16 cellular contexts compared by ENCODE assay signal in the genomic region with DNA sequence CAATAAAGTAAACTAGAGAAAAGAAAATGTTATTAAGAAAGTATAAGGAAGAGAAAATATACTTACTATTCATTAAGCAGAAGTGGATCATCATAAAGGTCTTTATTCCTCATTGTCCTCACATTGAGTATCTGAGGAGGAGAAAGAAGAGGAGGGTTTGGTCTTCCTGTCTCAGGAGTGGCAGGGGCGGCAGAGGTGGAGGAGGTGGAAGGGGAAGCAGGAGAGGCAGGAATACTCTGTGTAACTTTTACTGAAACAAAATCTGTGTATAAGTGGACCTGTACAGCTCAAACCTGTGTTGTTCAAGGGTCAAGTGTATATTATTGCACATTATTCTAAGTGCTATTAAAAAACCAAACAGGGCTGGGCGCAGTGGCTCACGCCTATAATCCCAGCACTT. TPM values are rescaled to one million over a fixed set of nuclear protein-coding genes. Genes with fewer than 3 reads are reported as not detected.
A peak's percentile ranks its signal among the peaks of the same experiment; 100 is the strongest.
DNase-seq lines count a peak whose midpoint lies in the region; ATAC-seq and TF ChIP-seq lines count a peak whose summit lies in the region.
"Had no signal": no experiment of that assay in that cellular context is flagged by ENCODE, and none has a peak within 500 bp of the region (broad histone marks: within the 10 kb centered on the region; RNA-seq: fewer than 3 reads in every experiment).

No MANE protein-coding gene starts in this region.

- H3K36me3 Mint-ChIP-seq in MCF 10A (ENCODE audit: insufficient read depth, unreplicated experiment) (no peaks in the 10 kb centered on the region), neural crest cell (ENCODE audit: low read depth) (no peaks in the 10 kb centered on the region), type B pancreatic cell (no peaks in the 10 kb centered on the region), CD14-positive monocyte (no peaks in the 10 kb centered on the region)
- H3K36me3 Mint-ChIP-seq in activated T-helper 17 cell treated with anti-CD3 and anti-CD28 coated beads, Interleukin-2, amount 50 U/mL, for 72 hours (ENCODE audit: low read depth), result peaks cover 8% of the 10 kb centered on the region
- peaks cover 0 to 3% of the 10 kb centered on the region in 2 donors for H3K36me3 Mint-ChIP-seq in activated T-cell treated with anti-CD3 and anti-CD28 coated beads, Interleukin-2, amount 50 U/mL, for 72 hours (ENCODE audit: insufficient read depth in 2 of 2)

- H3K27me3 ChIP-seq in mammary epithelial cell (ENCODE audit: insufficient read depth, low read length), result no peaks in the 10 kb centered on the region
- H3K27me3 ChIP-seq: MG63 had no signal

- intact Hi-C loops in mammary epithelial cell (cut with micrococcal nuclease) (no loop called here), MCF 10A (cut with micrococcal nuclease) (no loop called here), CD14-positive monocyte (cut with micrococcal nuclease) (no loop called here)

- no peaks in the 10 kb centered on the region for H4K20me1 ChIP-seq in mammary epithelial cell (ENCODE audit: insufficient read depth, low read length)

- DNase-seq in mammary epithelial cell (no peak), MCF 10A (ENCODE audit: unreplicated experiment) (no peak), neural crest cell (ENCODE audit: low read depth, low spot score) (no peak), type B pancreatic cell (ENCODE audit: extremely low spot score, unreplicated experiment) (no peak), CD14-positive monocyte (ENCODE audit: low spot score) (no peak)
- DNase-seq in activated T-cell treated with anti-CD3 and anti-CD28 coated beads, Interleukin-2, amount 50 U/mL, for 72 hours, result no peak
- DNase-seq: ACHN, DMS 273 treated with DMSO at 0.1 percent for 48 hours, KG1, MG63, NCI-H1105, NCI-H187, SIG-M5 had no signal

- no peak for ATAC-seq in activated T-helper 17 cell treated with anti-CD3 and anti-CD28 coated beads, Interleukin-2, amount 50 U/mL, for 72 hours (replicated peaks)
- no peak for ATAC-seq in activated T-cell treated with anti-CD3 and anti-CD28 coated beads, Interleukin-2, amount 50 U/mL, for 72 hours (replicated peaks in 1 of 2)
- ATAC-seq in GM21576 (IDR thresholded peaks at IDR 0.05; ENCODE audit: unreplicated experiment), result no peak

- WGBS in mammary epithelial cell (ENCODE audit: low coverage, missing lambda C conversion rate), result 100% methylated on average over 3 of the region's 3 CpGs

- H3K27ac Mint-ChIP-seq in MCF 10A (ENCODE audit: low read depth, unreplicated experiment) (no peak overlapping the region), neural crest cell (ENCODE audit: unreplicated experiment) (no peak overlapping the region), type B pancreatic cell (peak overlapping the region; percentile 33), CD14-positive monocyte (no peak overlapping the region)
- H3K27ac Mint-ChIP-seq in activated T-helper 17 cell treated with anti-CD3 and anti-CD28 coated beads, Interleukin-2, amount 50 U/mL, for 72 hours, result peak overlapping the region; percentile 72
- H3K27ac Mint-ChIP-seq in activated T-cell treated with anti-CD3 and anti-CD28 coated beads, Interleukin-2, amount 50 U/mL, for 72 hours, result no peak overlapping the region

- no peak overlapping the region for H3K4me3 ChIP-seq in mammary epithelial cell (replicated peaks in 1 of 3; ENCODE audit: insufficient read depth in 1 of 3, low read depth in 2 of 3, low read length in 3 of 3)
- H3K4me3 ChIP-seq: MG63 had no signal

- POLR2A ChIA-PET in MCF 10A (lab: Yijun Ruan, JAX), result no interaction called here

- H3K9ac ChIP-seq in mammary epithelial cell (ENCODE audit: insufficient read depth, low read length), result no peak overlapping the region

- H3K4me2 ChIP-seq in mammary epithelial cell (ENCODE audit: insufficient read depth, low read depth, low read length), result no peak overlapping the region

- H3K4me3 Mint-ChIP-seq in MCF 10A (ENCODE audit: unreplicated experiment) (no peak overlapping the region), neural crest cell (peak overlapping the region; percentile 65), type B pancreatic cell (no peak overlapping the region), CD14-positive monocyte (no peak overlapping the region)
- peak overlapping the region; percentile 38 for H3K4me3 Mint-ChIP-seq in activated T-helper 17 cell treated with anti-CD3 and anti-CD28 coated beads, Interleukin-2, amount 50 U/mL, for 72 hours
- no peak overlapping the region for H3K4me3 Mint-ChIP-seq in activated T-cell treated with anti-CD3 and anti-CD28 coated beads, Interleukin-2, amount 50 U/mL, for 72 hours

- H2AFZ ChIP-seq in mammary epithelial cell (ENCODE audit: low read depth, low read length), result peak overlapping the region; percentile 19

- H3K4me1 ChIP-seq in mammary epithelial cell (ENCODE audit: insufficient read depth, low read length), result peaks cover 5% of the 10 kb centered on the region

- H3K27ac ChIP-seq in mammary epithelial cell (ENCODE audit: insufficient read depth, low read depth, low read length), result no peak overlapping the region
- H3K27ac ChIP-seq: HL-60 had no signal

- H3K9me3 Mint-ChIP-seq in MCF 10A (ENCODE audit: unreplicated experiment) (no peaks in the 10 kb centered on the region), neural crest cell (no peaks in the 10 kb centered on the region), type B pancreatic cell (no peaks in the 10 kb centered on the region), CD14-positive monocyte (peaks cover 0 to 3% (median 0%) of the 10 kb centered on the region in 7 donors)
- H3K9me3 Mint-ChIP-seq in activated T-helper 17 cell treated with anti-CD3 and anti-CD28 coated beads, Interleukin-2, amount 50 U/mL, for 72 hours, result no peaks in the 10 kb centered on the region
- no peaks in the 10 kb centered on the region for H3K9me3 Mint-ChIP-seq in activated T-cell treated with anti-CD3 and anti-CD28 coated beads, Interleukin-2, amount 50 U/mL, for 72 hours

- H3K27me3 Mint-ChIP-seq in MCF 10A (ENCODE audit: insufficient read depth, unreplicated experiment), result no peaks in the 10 kb centered on the region
- H3K27me3 Mint-ChIP-seq in activated T-helper 17 cell treated with anti-CD3 and anti-CD28 coated beads, Interleukin-2, amount 50 U/mL, for 72 hours, result no peaks in the 10 kb centered on the region
- no peaks in the 10 kb centered on the region for H3K27me3 Mint-ChIP-seq in neural crest cell (ENCODE audit: low read depth)
- H3K27me3 Mint-ChIP-seq in type B pancreatic cell, result no peaks in the 10 kb centered on the region
- no peaks in the 10 kb centered on the region for H3K27me3 Mint-ChIP-seq in activated T-cell treated with anti-CD3 and anti-CD28 coated beads, Interleukin-2, amount 50 U/mL, for 72 hours (ENCODE audit: low read depth)
- H3K27me3 Mint-ChIP-seq in CD14-positive monocyte (ENCODE audit: low read depth in 3 of 3), result peaks cover 0 to 1% (median 1%) of the 10 kb centered on the region in 3 donors

- H3K79me2 ChIP-seq in mammary epithelial cell (ENCODE audit: insufficient read depth, low read length), result peaks cover 19% of the 10 kb centered on the region

- no TSS peak for BruUV-seq in mammary epithelial cell (replicated peaks; lab: Mats Ljungman, UMichigan)
- no TSS peak for BruUV-seq in MCF 10A (replicated peaks; lab: Mats Ljungman, UMichigan)

- in situ Hi-C loops in mammary epithelial cell (cut with MboI; ENCODE audit: low sequenced_read_pairs in 2 of 2), result no loop called here

- H3K36me3 ChIP-seq in mammary epithelial cell (ENCODE audit: insufficient read depth, low read length), result no peaks in the 10 kb centered on the region
- H3K36me3 ChIP-seq: MG63 had no signal

- TF ChIP-seq CTCF in mammary epithelial cell (conservative IDR thresholded peaks at IDR 0.05 in 1 of 2, IDR thresholded peaks at IDR 0.05 in 1 of 2; ENCODE audit: extremely low read depth in 1 of 2, insufficient read depth in 1 of 2, low read depth in 1 of 2, low read length in 2 of 2), result no peak
- no peak for TF ChIP-seq CTCF in MCF 10A (IDR thresholded peaks at IDR 0.05; ENCODE audit: unreplicated experiment)
- no peak for TF ChIP-seq CTCF in neural crest cell (conservative IDR thresholded peaks at IDR 0.05)
- no peak for TF ChIP-seq CTCF in type B pancreatic cell (conservative IDR thresholded peaks at IDR 0.05)
- no peak for TF ChIP-seq CTCF in CD14-positive monocyte (IDR thresholded peaks at IDR 0.05)

- H3K4me1 Mint-ChIP-seq in MCF 10A (ENCODE audit: insufficient read depth, unreplicated experiment), result no peaks in the 10 kb centered on the region
- peaks cover 13% of the 10 kb centered on the region for H3K4me1 Mint-ChIP-seq in activated T-helper 17 cell treated with anti-CD3 and anti-CD28 coated beads, Interleukin-2, amount 50 U/mL, for 72 hours
- H3K4me1 Mint-ChIP-seq in neural crest cell, result no peaks in the 10 kb centered on the region
- H3K4me1 Mint-ChIP-seq in type B pancreatic cell (ENCODE audit: unreplicated experiment), result no peaks in the 10 kb centered on the region
- H3K4me1 Mint-ChIP-seq in activated T-cell treated with anti-CD3 and anti-CD28 coated beads, Interleukin-2, amount 50 U/mL, for 72 hours (ENCODE audit: low read depth), result no peaks in the 10 kb centered on the region
- H3K4me1 Mint-ChIP-seq in CD14-positive monocyte, result peaks cover 2% of the 10 kb centered on the region

- CTCF ChIA-PET in mammary epithelial cell (lab: Charles Lee; ENCODE audit: low non-redundant PET) (no interaction called here), MCF 10A (lab: Yijun Ruan, JAX) (no interaction called here)

- dilution Hi-C loops in mammary epithelial cell (cut with HindIII; ENCODE audit: low sequenced_read_pairs), result no loop called here

- no peaks in the 10 kb centered on the region for H3K9me3 ChIP-seq in mammary epithelial cell (replicated peaks; ENCODE audit: insufficient read depth, low read length)
- H3K9me3 ChIP-seq: MG63 had no signal

RNA-seq across cellular contexts. Expression of gene EPC1, which starts 34.2 kb away (rescaled TPM):
- total RNA-seq in mammary epithelial cell (10 to 100 TPM; 22.9 to 24.5 TPM), MCF 10A (2022) (23.7 and 25.5 TPM in 2 replicates), neural crest cell (44.4 and 48.4 TPM in 2 replicates), type B pancreatic cell (ENCODE audit: low replicate concordance) (42.4 and 47.1 TPM in 2 replicates)
- polyA plus RNA-seq in mammary epithelial cell (16.3 TPM), CD14-positive monocyte (10 to 100 TPM; 28.3 to 31.0 TPM)
- 33.0 TPM for polyA minus RNA-seq in mammary epithelial cell
- total RNA-seq in activated T-helper 17 cell treated with anti-CD3 and anti-CD28 coated beads, Interleukin-2, amount 50 U/mL, for 72 hours, result 10 to 100 TPM; 36.3 to 40.4 TPM
- total RNA-seq in activated T-cell treated with anti-CD3 and anti-CD28 coated beads, Interleukin-2, amount 50 U/mL, for 72 hours, result 10 to 100 TPM; 36.0 to 38.3 TPM

Comparison
In these comparisons a context has a peak if more than half of its experiments do, and no peak if none do; other contexts are left out.
1. H3K27ac Mint-ChIP-seq: peak in activated T-helper 17 cell treated with anti-CD3 and anti-CD28 coated beads, Interleukin-2, amount 50 U/mL, for 72 hours (single experiment) and type B pancreatic cell (single experiment); none in MCF 10A (single experiment), neural crest cell (single experiment), activated T-cell treated with anti-CD3 and anti-CD28 coated beads, Interleukin-2, amount 50 U/mL, for 72 hours (single experiment) and CD14-positive monocyte (0 of 7).
2. H3K4me3 Mint-ChIP-seq: peak in activated T-helper 17 cell treated with anti-CD3 and anti-CD28 coated beads, Interleukin-2, amount 50 U/mL, for 72 hours (single experiment) and neural crest cell (single experiment); none in MCF 10A (single experiment), type B pancreatic cell (single experiment), activated T-cell treated with anti-CD3 and anti-CD28 coated beads, Interleukin-2, amount 50 U/mL, for 72 hours (0 of 2) and CD14-positive monocyte (0 of 2).